ENCODE assay signal across 1 cellular context in the genomic region with DNA sequence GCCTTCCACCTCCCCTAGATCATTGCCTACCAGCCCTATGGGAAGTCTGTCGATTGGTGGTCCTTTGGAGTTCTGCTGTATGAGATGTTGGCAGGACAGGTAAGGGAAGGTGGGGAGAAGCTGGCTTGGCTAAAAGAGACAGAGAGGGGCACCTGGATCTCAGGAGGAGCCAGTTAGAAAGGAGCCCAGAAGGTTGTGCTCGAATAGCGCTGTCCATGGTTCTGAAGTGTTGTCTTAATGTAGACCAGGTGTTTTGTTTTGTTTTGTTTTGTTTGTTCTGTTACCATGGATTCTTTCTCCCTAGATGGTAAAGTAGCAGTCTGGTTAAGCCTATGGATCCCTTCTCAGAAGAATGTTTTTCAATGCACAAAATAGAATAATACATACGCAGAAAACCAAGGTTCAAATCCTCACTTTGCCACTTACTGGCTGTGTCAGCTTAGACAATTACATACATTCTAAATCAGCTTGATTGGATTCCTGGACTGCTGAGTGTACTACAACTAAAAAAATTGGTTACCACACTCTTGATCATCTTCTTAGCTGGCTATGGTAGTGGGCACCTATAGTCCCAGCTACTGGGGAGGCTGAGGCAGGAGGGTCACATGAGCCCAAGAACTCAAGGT.
A peak's percentile ranks its signal among the peaks of the same experiment; 100 is the strongest.
TF ChIP-seq lines count a peak whose summit lies in the region.

No MANE protein-coding gene starts in this region.

TF ChIP-seq in WTC11, 78 proteins besides CTCF, POLR2A, EP300 and RAD21 (continued from another document):
- TF ChIP-seq, protein P1, sequence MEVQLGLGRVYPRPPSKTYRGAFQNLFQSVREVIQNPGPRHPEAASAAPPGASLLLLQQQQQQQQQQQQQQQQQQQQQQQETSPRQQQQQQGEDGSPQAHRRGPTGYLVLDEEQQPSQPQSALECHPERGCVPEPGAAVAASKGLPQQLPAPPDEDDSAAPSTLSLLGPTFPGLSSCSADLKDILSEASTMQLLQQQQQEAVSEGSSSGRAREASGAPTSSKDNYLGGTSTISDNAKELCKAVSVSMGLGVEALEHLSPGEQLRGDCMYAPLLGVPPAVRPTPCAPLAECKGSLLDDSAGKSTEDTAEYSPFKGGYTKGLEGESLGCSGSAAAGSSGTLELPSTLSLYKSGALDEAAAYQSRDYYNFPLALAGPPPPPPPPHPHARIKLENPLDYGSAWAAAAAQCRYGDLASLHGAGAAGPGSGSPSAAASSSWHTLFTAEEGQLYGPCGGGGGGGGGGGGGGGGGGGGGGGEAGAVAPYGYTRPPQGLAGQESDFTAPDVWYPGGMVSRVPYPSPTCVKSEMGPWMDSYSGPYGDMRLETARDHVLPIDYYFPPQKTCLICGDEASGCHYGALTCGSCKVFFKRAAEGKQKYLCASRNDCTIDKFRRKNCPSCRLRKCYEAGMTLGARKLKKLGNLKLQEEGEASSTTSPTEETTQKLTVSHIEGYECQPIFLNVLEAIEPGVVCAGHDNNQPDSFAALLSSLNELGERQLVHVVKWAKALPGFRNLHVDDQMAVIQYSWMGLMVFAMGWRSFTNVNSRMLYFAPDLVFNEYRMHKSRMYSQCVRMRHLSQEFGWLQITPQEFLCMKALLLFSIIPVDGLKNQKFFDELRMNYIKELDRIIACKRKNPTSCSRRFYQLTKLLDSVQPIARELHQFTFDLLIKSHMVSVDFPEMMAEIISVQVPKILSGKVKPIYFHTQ (CRISPR knock-in tag; IDR thresholded peaks at IDR 0.05): no peak
- 0 out of 2 replicates have a peak, but pooled peaks have one; percentile 34 for TF ChIP-seq CREM (CRISPR knock-in tag; IDR thresholded peaks at IDR 0.05)
- no peak for TF ChIP-seq OVOL2 (CRISPR knock-in tag; IDR thresholded peaks at IDR 0.05; ENCODE audit: borderline replicate concordance)
TF ChIP-seq in WTC11: peak in this region for 6.
